Comparison of ENCODE assay signal across 13 cellular contexts in genomic region chr3:13620776-13621365, GRCh38.
"Had no signal": no experiment of that assay in that cellular context is flagged by ENCODE, and none has a peak within 500 bp of the region (broad histone marks: within the 10 kb centered on the region; RNA-seq: fewer than 3 reads in every experiment).

No MANE protein-coding gene starts in this region.

- H3K27me3 Mint-ChIP-seq: activated naive CD8-positive, alpha-beta T cell had no signal

- H3K27ac Mint-ChIP-seq: memory B cell had no signal

- H3K36me3 Mint-ChIP-seq: activated naive CD8-positive, alpha-beta T cell had no signal

- DNase-seq: activated CD4-positive, alpha-beta T cell treated with anti-CD3 and anti-CD28 coated beads for 1 hour; body of pancreas; erythroblast; head of caudate nucleus; left ventricle myocardium superior; naive B cell; sigmoid colon; substantia nigra; SW 1271; tibial artery; WERI-Rb-1 had no signal

- ATAC-seq: left ventricle myocardium superior had no signal

- H3K4me3 Mint-ChIP-seq: memory B cell, naive B cell had no signal
